ENCODE assay signal across 20 cellular contexts in genomic region chr4:173860079-173860478, GRCh38.
"Had no signal": no experiment of that assay in that cellular context is flagged by ENCODE, and none has a peak within 500 bp of the region (broad histone marks: within the 10 kb centered on the region; RNA-seq: fewer than 3 reads in every experiment).

No MANE protein-coding gene starts in this region.

- H3K27ac Mint-ChIP-seq: naive thymus-derived CD8-positive, alpha-beta T cell; stimulated activated naive B cell treated with anti-CD40 and anti-IgM and Interleukin-4, amounts not matched to agents 10 μg/mL and 1 μg/mL and 100 μg/mL, for 72 hours had no signal

- H3K27ac ChIP-seq: coronary artery, gastrocnemius medialis, hepatocyte, left lung, neutrophil, psoas muscle, stomach, thoracic aorta, transverse colon had no signal

- H3K4me1 Mint-ChIP-seq: naive thymus-derived CD8-positive, alpha-beta T cell; stimulated activated naive B cell treated with anti-CD40 and anti-IgM and Interleukin-4, amounts not matched to agents 10 μg/mL and 1 μg/mL and 100 μg/mL, for 72 hours had no signal

- H2AFZ ChIP-seq: hepatocyte had no signal

- H3K4me2 ChIP-seq: hepatocyte had no signal

- H3K4me3 Mint-ChIP-seq: naive thymus-derived CD8-positive, alpha-beta T cell; stimulated activated naive B cell treated with anti-CD40 and anti-IgM and Interleukin-4, amounts not matched to agents 10 μg/mL and 1 μg/mL and 100 μg/mL, for 72 hours had no signal

- H3K36me3 ChIP-seq: gastrocnemius medialis, left lung, neutrophil, stomach, thoracic aorta, transverse colon had no signal

- H3K9me3 ChIP-seq: gastrocnemius medialis, neutrophil, psoas muscle had no signal

- H3K4me3 ChIP-seq: coronary artery, gastrocnemius medialis, hepatocyte, left lung, lung, psoas muscle, stomach, thoracic aorta, transverse colon had no signal

- H3K27me3 Mint-ChIP-seq: stimulated activated naive B cell treated with anti-CD40 and anti-IgM and Interleukin-4, amounts not matched to agents 10 μg/mL and 1 μg/mL and 100 μg/mL, for 72 hours had no signal

- H3K27me3 ChIP-seq: gastrocnemius medialis, hepatocyte, left lung, neutrophil, stomach, transverse colon had no signal

- H3K4me1 ChIP-seq: gastrocnemius medialis, left lung, psoas muscle, stomach, transverse colon had no signal

- H3K79me2 ChIP-seq: hepatocyte had no signal

- DNase-seq: central memory CD4-positive, alpha-beta T cell; effector CD4-positive, alpha-beta T cell; gastrocnemius medialis; glutamatergic neuron; left lung; mesendoderm; naive thymus-derived CD8-positive, alpha-beta T cell; psoas muscle; retina; stimulated activated CD4-positive, alpha-beta T cell treated with anti-CD3 and anti-CD28 coated beads, Interleukin-2, amount 100 ng/mL, for 24 hours; stimulated activated CD4-positive, alpha-beta T cell treated with anti-CD3 and anti-CD28 coated beads, Interleukin-4, amount 100 ng/mL, for 4 hours; stimulated activated naive B cell treated with anti-CD40 and anti-IgM and Interleukin-4, amounts not matched to agents 10 μg/mL and 1 μg/mL and 100 μg/mL, for 72 hours; stomach; substantia nigra; transverse colon had no signal
